1 cellular context compared by ENCODE assay signal in genomic region chr13:21233086-21233485, GRCh38.
TF ChIP-seq lines count a peak whose summit lies in the region.

No MANE protein-coding gene starts in this region.

TF ChIP-seq in H1, 55 proteins besides CTCF, POLR2A, EP300 and RAD21:
- no peak for TF ChIP-seq YY1 (IDR thresholded peaks at IDR 0.05; ENCODE audit: low read depth, low read length)
- no peak for TF ChIP-seq BCL11A (IDR thresholded peaks at IDR 0.05; ENCODE audit: low read depth in 2 of 2, low read length in 2 of 2)
